ENCODE assay signal across 8 cellular contexts in the genomic region with DNA sequence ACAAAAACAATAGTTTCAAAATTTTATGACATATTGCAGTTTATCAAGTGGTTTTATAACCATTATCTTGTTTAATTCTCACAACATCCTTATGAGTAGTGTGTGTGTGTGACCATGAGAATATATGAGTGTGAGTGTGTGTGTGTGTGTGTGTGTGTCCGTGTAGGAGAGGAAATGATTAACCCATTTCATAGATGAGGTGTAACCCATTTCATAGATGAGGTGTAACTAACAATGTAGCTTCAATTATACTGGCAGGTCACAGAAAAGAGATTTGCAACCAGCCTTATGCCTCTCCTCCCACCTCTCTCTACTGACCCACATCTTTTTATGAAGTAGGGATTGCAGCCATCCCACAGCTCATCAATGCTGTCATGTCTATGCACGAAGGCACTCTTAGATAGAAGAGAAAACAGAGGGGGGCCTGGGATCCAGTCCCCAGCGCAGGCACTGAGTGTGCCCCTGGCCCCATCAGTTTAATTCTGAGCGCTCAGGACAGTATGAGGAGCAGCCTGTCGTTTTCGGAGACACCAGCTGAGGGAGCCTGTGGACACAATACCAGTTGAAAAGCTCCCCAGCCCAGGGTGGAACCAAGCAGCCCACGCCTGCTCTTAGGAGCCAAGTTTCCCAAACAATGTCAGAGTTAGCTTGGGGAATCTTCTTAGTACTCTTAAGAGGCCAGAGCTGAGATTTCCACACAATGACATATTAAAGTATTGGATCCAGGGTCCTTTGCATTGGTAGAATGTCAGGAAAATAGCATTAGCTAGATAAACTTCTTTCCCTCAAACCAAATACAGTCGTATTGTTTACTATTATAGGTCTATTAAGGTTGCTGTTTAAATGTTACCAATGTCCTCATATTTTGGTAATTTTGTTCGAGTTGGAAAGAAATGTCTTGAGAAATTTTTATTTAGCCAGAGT.
DNase-seq lines count a peak whose midpoint lies in the region; ATAC-seq, FAIRE-seq and TF ChIP-seq lines count a peak whose summit lies in the region.

No MANE protein-coding gene starts in this region.

- no peaks in the 10 kb centered on the region for H3K36me3 Mint-ChIP-seq in activated CD4-positive, alpha-beta T cell treated with anti-CD3 and anti-CD28 coated beads, Interleukin-2, amount 10 ng/mL, durations not matched to agents 24 days and 14 days (ENCODE audit: low read depth)
- H3K36me3 Mint-ChIP-seq in CD4-positive, alpha-beta memory T cell = no peaks in the 10 kb centered on the region

- H3K27me3 ChIP-seq in neuron (ENCODE audit: insufficient read depth, low read length) = no peaks in the 10 kb centered on the region
- H3K27me3 ChIP-seq in CD4-positive, alpha-beta memory T cell (ENCODE audit: insufficient read depth, low read length) = no peaks in the 10 kb centered on the region

- DNase-seq in A549 (ENCODE audit: low read depth in 1 of 2, low spot score in 1 of 2) (peak; percentile 63 to 82), NAMALWA (ENCODE audit: low spot score) (peak; percentile 44), fibroblast of the aortic adventitia (ENCODE audit: low read depth) (peak; percentile 90)
- peak; percentile 65 for DNase-seq in activated CD4-positive, alpha-beta T cell treated with anti-CD3 and anti-CD28 coated beads, Interleukin-2, amount 10 ng/mL, durations not matched to agents 24 days and 14 days
- DNase-seq in CD4-positive, alpha-beta memory T cell = no peak

- peak overlapping the region; percentile 37 for H2AFZ ChIP-seq in neuron (ENCODE audit: low read depth, low read length)

- peaks cover 4% of the 10 kb centered on the region for H3K9me3 Mint-ChIP-seq in activated CD4-positive, alpha-beta T cell treated with anti-CD3 and anti-CD28 coated beads, Interleukin-2, amount 10 ng/mL, durations not matched to agents 24 days and 14 days
- peaks cover 0 to 15% (median 3%) of the 10 kb centered on the region in 8 donors for H3K9me3 Mint-ChIP-seq in CD4-positive, alpha-beta memory T cell

- intact Hi-C loops in activated CD4-positive, alpha-beta T cell treated with anti-CD3 and anti-CD28 coated beads, Interleukin-2, amount 10 ng/mL, durations not matched to agents 24 days and 14 days (cut with micrococcal nuclease) = loop anchor here (10.0 kb wide), 1 partner anchor 339 kb away; no protein-coding TSS in a partner anchor
- intact Hi-C loops in CD4-positive, alpha-beta memory T cell (cut with micrococcal nuclease) = no loop called here

- peaks cover 3% of the 10 kb centered on the region for H3K4me1 Mint-ChIP-seq in activated CD4-positive, alpha-beta T cell treated with anti-CD3 and anti-CD28 coated beads, Interleukin-2, amount 10 ng/mL, durations not matched to agents 24 days and 14 days
- no peaks in the 10 kb centered on the region for H3K4me1 Mint-ChIP-seq in CD4-positive, alpha-beta memory T cell

- H3K27ac ChIP-seq in A549 = peak overlapping the region; percentile 86 to 88
- no peak overlapping the region for H3K27ac ChIP-seq in CD4-positive, alpha-beta memory T cell (ENCODE audit: low read depth, low read length)

- FAIRE-seq in A549 (lab: Jason Lieb, UNC) = peak; percentile 70

- peak; percentile 71 for TF ChIP-seq CTCF in A549 (IDR thresholded peaks at IDR 0.05)
- peak; percentile 50; the same call in 1 of the 2 replicates for TF ChIP-seq CTCF in GM12875 (IDR thresholded peaks at IDR 0.05; ENCODE audit: borderline replicate concordance, insufficient read depth, low read depth, low read length)
- peak; percentile 83 for TF ChIP-seq CTCF in fibroblast of the aortic adventitia (IDR thresholded peaks at IDR 0.05; ENCODE audit: insufficient read depth, low read length)

- CTCF ChIA-PET in A549 (lab: Yijun Ruan, JAX) = interaction anchor here (0.6 to 5.8 kb wide), 48 partner anchors 8 to 402 kb away, joined by 3 to 88 read pairs (median 4); a partner anchor contains a TSS
- CTCF ChIA-PET in CD4-positive, alpha-beta memory T cell (lab: Charles Lee; ENCODE audit: partially characterized antibody) = no interaction called here

- no peak overlapping the region for H3K27ac Mint-ChIP-seq in activated CD4-positive, alpha-beta T cell treated with anti-CD3 and anti-CD28 coated beads, Interleukin-2, amount 10 ng/mL, durations not matched to agents 24 days and 14 days
- no peak overlapping the region for H3K27ac Mint-ChIP-seq in CD4-positive, alpha-beta memory T cell

- no peak for TF ChIP-seq EP300 in A549 (IDR thresholded peaks at IDR 0.05)

- POLR2A ChIA-PET in A549 (lab: Yijun Ruan, JAX) = interaction anchor here (1.0 to 2.5 kb wide), 3 partner anchors 19 to 246 kb away, joined by 3 to 12 read pairs (median 3); no protein-coding TSS in a partner anchor
- POLR2A ChIA-PET in CD4-positive, alpha-beta memory T cell (lab: Charles Lee; ENCODE audit: partially characterized antibody) = no interaction called here

- TF ChIP-seq RAD21 in A549 (conservative IDR thresholded peaks at IDR 0.05 in 1 of 2, IDR thresholded peaks at IDR 0.05 in 1 of 2) = peak; percentile 86 to 88

- peaks cover 23% of the 10 kb centered on the region for H3K27me3 Mint-ChIP-seq in activated CD4-positive, alpha-beta T cell treated with anti-CD3 and anti-CD28 coated beads, Interleukin-2, amount 10 ng/mL, durations not matched to agents 24 days and 14 days
- H3K27me3 Mint-ChIP-seq in CD4-positive, alpha-beta memory T cell = peaks cover 5 to 22% of the 10 kb centered on the region in 2 donors

- ATAC-seq in A549 (peak; percentile 79 to 91), HG02623 (IDR thresholded peaks at IDR 0.05; ENCODE audit: unreplicated experiment) (peak; percentile 78)

- H3K4me1 ChIP-seq in A549 (peaks cover 62% of the 10 kb centered on the region), neuron (ENCODE audit: insufficient read depth, low read length) (no peaks in the 10 kb centered on the region)
- no peaks in the 10 kb centered on the region for H3K4me1 ChIP-seq in CD4-positive, alpha-beta memory T cell (ENCODE audit: insufficient read depth, low read length)

- 7% methylated on average over 9 of the region's 9 CpGs for WGBS in A549 (ENCODE audit: missing lambda C conversion rate)

- no peaks in the 10 kb centered on the region for H3K36me3 ChIP-seq in neuron (ENCODE audit: insufficient read depth, low read length)
- H3K36me3 ChIP-seq in CD4-positive, alpha-beta memory T cell (ENCODE audit: insufficient read depth, low read length) = no peaks in the 10 kb centered on the region

- H3K9me3 ChIP-seq in A549 = peaks cover 4% of the 10 kb centered on the region; the same call in 1 of the 3 replicates
- H3K9me3 ChIP-seq in neuron (ENCODE audit: low read length) = no peaks in the 10 kb centered on the region
- H3K9me3 ChIP-seq in CD4-positive, alpha-beta memory T cell (ENCODE audit: control insufficient read depth in 1 of 2, low read length in 2 of 2) = no peaks in the 10 kb centered on the region

- no peak for TF ChIP-seq POLR2A in A549 (IDR thresholded peaks at IDR 0.05; ENCODE audit: low read length)

- H3K4me3 ChIP-seq in A549 = no peak overlapping the region
- no peak overlapping the region for H3K4me3 ChIP-seq in GM12875 (ENCODE audit: low read depth, low read length)
- H3K4me3 ChIP-seq in fibroblast of the aortic adventitia (ENCODE audit: low read depth, low read length) = no peak overlapping the region
- H3K4me3 ChIP-seq in neuron (ENCODE audit: low read length) = no peak overlapping the region
- no peak overlapping the region for H3K4me3 ChIP-seq in CD4-positive, alpha-beta memory T cell (ENCODE audit: low read length in 2 of 2)

- H3K4me2 ChIP-seq in A549 = peak overlapping the region; percentile 79

- no peak overlapping the region for H3K4me3 Mint-ChIP-seq in activated CD4-positive, alpha-beta T cell treated with anti-CD3 and anti-CD28 coated beads, Interleukin-2, amount 10 ng/mL, durations not matched to agents 24 days and 14 days
- H3K4me3 Mint-ChIP-seq in CD4-positive, alpha-beta memory T cell = no peak overlapping the region

TF ChIP-seq in A549, 52 proteins besides CTCF, POLR2A, EP300 and RAD21:
- TF ChIP-seq SMC3 (IDR thresholded peaks at IDR 0.05) (peak; percentile 86), CBX8 (IDR thresholded peaks at IDR 0.05) (no peak), KDM5A (IDR thresholded peaks at IDR 0.05) (no peak), JUNB (IDR thresholded peaks at IDR 0.05) (no peak), ZNF302 (CRISPR knock-in tag; IDR thresholded peaks at IDR 0.05) (no peak)
- TF ChIP-seq, protein P1, sequence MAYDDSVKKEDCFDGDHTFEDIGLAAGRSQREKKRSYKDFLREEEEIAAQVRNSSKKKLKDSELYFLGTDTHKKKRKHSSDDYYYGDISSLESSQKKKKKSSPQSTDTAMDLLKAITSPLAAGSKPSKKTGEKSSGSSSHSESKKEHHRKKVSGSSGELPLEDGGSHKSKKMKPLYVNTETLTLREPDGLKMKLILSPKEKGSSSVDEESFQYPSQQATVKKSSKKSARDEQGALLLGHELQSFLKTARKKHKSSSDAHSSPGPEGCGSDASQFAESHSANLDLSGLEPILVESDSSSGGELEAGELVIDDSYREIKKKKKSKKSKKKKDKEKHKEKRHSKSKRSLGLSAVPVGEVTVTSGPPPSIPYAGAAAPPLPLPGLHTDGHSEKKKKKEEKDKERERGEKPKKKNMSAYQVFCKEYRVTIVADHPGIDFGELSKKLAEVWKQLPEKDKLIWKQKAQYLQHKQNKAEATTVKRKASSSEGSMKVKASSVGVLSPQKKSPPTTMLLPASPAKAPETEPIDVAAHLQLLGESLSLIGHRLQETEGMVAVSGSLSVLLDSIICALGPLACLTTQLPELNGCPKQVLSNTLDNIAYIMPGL (CRISPR knock-in tag; IDR thresholded peaks at IDR 0.05; ENCODE audit: borderline replicate concordance) = no peak
TF ChIP-seq in A549: peak in this region for 1.

Comparison
In these comparisons a context has a peak if more than half of its experiments do, and no peak if none do; other contexts are left out.
1. DNase-seq: peak in A549 (2 of 2), NAMALWA (single experiment), activated CD4-positive, alpha-beta T cell treated with anti-CD3 and anti-CD28 coated beads, Interleukin-2, amount 10 ng/mL, durations not matched to agents 24 days and 14 days (single experiment) and fibroblast of the aortic adventitia (single experiment); none in CD4-positive, alpha-beta memory T cell (0 of 5).
2. Peak in every context shown above with its lines, with median percentiles within 50 percentile points of each other: CTCF ChIP-seq.